In the genomic region with DNA sequence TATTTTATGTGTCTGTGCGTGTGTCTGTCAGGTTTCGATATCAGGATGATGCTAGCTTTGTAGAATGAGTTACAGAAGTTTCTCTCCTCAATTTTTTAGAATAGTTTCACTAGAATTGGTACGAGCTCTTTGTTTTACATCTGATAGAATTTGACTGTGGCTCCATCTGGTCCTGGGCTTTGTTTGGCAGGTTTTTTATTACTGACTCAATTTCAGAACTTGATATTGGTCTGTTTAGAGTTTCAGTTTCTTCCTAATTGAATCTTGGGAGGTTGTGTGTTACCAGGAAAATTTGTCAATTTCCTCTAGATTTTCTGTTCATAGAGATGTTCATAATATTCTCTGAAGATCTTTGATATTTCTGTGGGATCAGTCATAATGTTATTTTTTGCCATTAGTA, we compare ENCODE assay signal across 24 cellular contexts.
DNase-seq lines count a peak whose midpoint lies in the region; ATAC-seq, FAIRE-seq and TF ChIP-seq lines count a peak whose summit lies in the region.
"Had no signal": no experiment of that assay in that cellular context is flagged by ENCODE, and none has a peak within 500 bp of the region (broad histone marks: within the 10 kb centered on the region; RNA-seq: fewer than 3 reads in every experiment).

No MANE protein-coding gene starts in this region.

- intact Hi-C loops in Calu3 (cut with micrococcal nuclease; ENCODE audit: unreplicated experiment): no loop called here
- intact Hi-C loops in Right ventricle myocardium inferior (cut with DNase I): no loop called here

- DNase-seq in Calu3 (no peak), astrocyte (ENCODE audit: low read depth) (no peak), fibroblast of peridontal ligament (ENCODE audit: extremely low read depth) (peak; percentile 51), neural crest cell (ENCODE audit: low read depth, low spot score) (no peak), Right ventricle myocardium inferior (ENCODE audit: missing footprints) (no peak)
- DNase-seq in activated CD8-positive, alpha-beta memory T cell treated with anti-CD3 and anti-CD28 coated beads for 24 hours: no peak
- DNase-seq in activated CD4-positive, alpha-beta T cell treated with anti-CD3 and anti-CD28 coated beads, Interleukin-2, amount 50 U/mL, for 48 hours: no peak
- DNase-seq: 8988T; ACHN; AML-193; BE2C; CD4-positive, alpha-beta T cell; CD8-positive, alpha-beta memory T cell; COR-L47; DMS153; DND-41; GM23248; H9 had no signal

- FAIRE-seq in astrocyte (lab: Jason Lieb, UNC): peak; percentile 43
- FAIRE-seq: A549, G401.6, GM12892 had no signal

- no peaks in the 10 kb centered on the region for H3K27me3 ChIP-seq in astrocyte (ENCODE audit: insufficient read depth, low read length)
- H3K27me3 ChIP-seq: BE2C; BLaER1 treated with 17β-estradiol and CSF1 and Interleukin-3, amounts not matched to agents 10 nM and 100 nM had no signal

- H2AFZ ChIP-seq in astrocyte (ENCODE audit: low read depth, low read length): no peak overlapping the region
- H2AFZ ChIP-seq: GM23248 had no signal

- H3K27ac ChIP-seq in astrocyte (ENCODE audit: low read depth, low read length): no peak overlapping the region
- H3K27ac ChIP-seq: A549; BLaER1 treated with 17β-estradiol and CSF1 and Interleukin-3, amounts not matched to agents 10 nM and 100 nM; GM23248 had no signal

- H3K27ac Mint-ChIP-seq in Calu3 (ENCODE audit: unreplicated experiment): peak overlapping the region; percentile 73
- no peak overlapping the region for H3K27ac Mint-ChIP-seq in astrocyte (ENCODE audit: unreplicated experiment)
- peak overlapping the region; percentile 48 for H3K27ac Mint-ChIP-seq in neural crest cell (ENCODE audit: unreplicated experiment)
- H3K27ac Mint-ChIP-seq: CD14-positive monocyte; CD4-positive, alpha-beta T cell; CD8-positive, alpha-beta memory T cell had no signal

- no peak for ATAC-seq in Right ventricle myocardium inferior
- ATAC-seq: A549, HCT116 had no signal

- no peaks in the 10 kb centered on the region for H3K9me3 ChIP-seq in astrocyte (ENCODE audit: insufficient read depth, low read depth, low read length)
- H3K9me3 ChIP-seq: A549, BE2C had no signal

- H3K4me2 ChIP-seq in astrocyte (ENCODE audit: low read length): no peak overlapping the region
- H3K4me2 ChIP-seq: A549; BLaER1 treated with 17β-estradiol and CSF1 and Interleukin-3, amounts not matched to agents 10 nM and 100 nM had no signal

- H4K20me1 ChIP-seq in astrocyte (ENCODE audit: insufficient read depth, low read length): no peaks in the 10 kb centered on the region
- H4K20me1 ChIP-seq: BLaER1 treated with 17β-estradiol and CSF1 and Interleukin-3, amounts not matched to agents 10 nM and 100 nM had no signal

- H3K4me3 Mint-ChIP-seq in Calu3 (ENCODE audit: low read depth, unreplicated experiment): no peak overlapping the region
- no peak overlapping the region for H3K4me3 Mint-ChIP-seq in astrocyte (ENCODE audit: unreplicated experiment)
- H3K4me3 Mint-ChIP-seq in neural crest cell: no peak overlapping the region
- H3K4me3 Mint-ChIP-seq: CD14-positive monocyte; CD4-positive, alpha-beta T cell; CD8-positive, alpha-beta memory T cell; H9 had no signal

- H3K36me3 ChIP-seq in astrocyte (ENCODE audit: insufficient read depth, low read length): no peaks in the 10 kb centered on the region
- H3K36me3 ChIP-seq: BE2C; BLaER1 treated with 17β-estradiol and CSF1 and Interleukin-3, amounts not matched to agents 10 nM and 100 nM had no signal

- TF ChIP-seq CTCF in Calu3 (IDR thresholded peaks at IDR 0.05; ENCODE audit: unreplicated experiment): no peak
- no peak for TF ChIP-seq CTCF in astrocyte (IDR thresholded peaks at IDR 0.05; ENCODE audit: insufficient read depth, low read depth, low read length)
- no peak for TF ChIP-seq CTCF in neural crest cell (conservative IDR thresholded peaks at IDR 0.05)

- no peaks in the 10 kb centered on the region for H3K27me3 Mint-ChIP-seq in Calu3 (ENCODE audit: unreplicated experiment)
- H3K27me3 Mint-ChIP-seq in astrocyte (ENCODE audit: low read depth, unreplicated experiment): no peaks in the 10 kb centered on the region
- H3K27me3 Mint-ChIP-seq in neural crest cell (ENCODE audit: low read depth): no peaks in the 10 kb centered on the region
- H3K27me3 Mint-ChIP-seq: CD4-positive, alpha-beta T cell had no signal

- CTCF ChIA-PET in Calu3 (lab: Charles Lee): no interaction called here

- H3K79me2 ChIP-seq in astrocyte (ENCODE audit: insufficient read depth, low read length): no peaks in the 10 kb centered on the region

- H3K4me1 ChIP-seq in astrocyte (ENCODE audit: insufficient read depth, low read length): no peaks in the 10 kb centered on the region
- H3K4me1 ChIP-seq: A549, BE2C had no signal

- no peak overlapping the region for H3K9ac ChIP-seq in astrocyte (ENCODE audit: low read length)
- H3K9ac ChIP-seq: BLaER1 treated with 17β-estradiol and CSF1 and Interleukin-3, amounts not matched to agents 10 nM and 100 nM; GM23248 had no signal

- H3K4me1 Mint-ChIP-seq in Calu3 (ENCODE audit: low read depth, unreplicated experiment) (peaks cover 12% of the 10 kb centered on the region), astrocyte (ENCODE audit: low read depth, unreplicated experiment) (no peaks in the 10 kb centered on the region), neural crest cell (no peaks in the 10 kb centered on the region)
- H3K4me1 Mint-ChIP-seq: CD14-positive monocyte; CD8-positive, alpha-beta memory T cell had no signal

- H3K4me3 ChIP-seq in astrocyte (ENCODE audit: insufficient read depth, low read depth, low read length): no peak overlapping the region
- H3K4me3 ChIP-seq: A549; BLaER1 treated with 17β-estradiol and CSF1 and Interleukin-3, amounts not matched to agents 10 nM and 100 nM; GM23248 had no signal

- H3K9me3 Mint-ChIP-seq in Calu3 (ENCODE audit: low read depth, unreplicated experiment) (no peaks in the 10 kb centered on the region), astrocyte (ENCODE audit: unreplicated experiment) (peaks cover 5% of the 10 kb centered on the region), neural crest cell (peaks cover 4% of the 10 kb centered on the region)
- H3K9me3 Mint-ChIP-seq: H9 had no signal

- H3K36me3 Mint-ChIP-seq in Calu3 (ENCODE audit: insufficient read depth, unreplicated experiment): no peaks in the 10 kb centered on the region
- H3K36me3 Mint-ChIP-seq in astrocyte (ENCODE audit: low read depth, unreplicated experiment): no peaks in the 10 kb centered on the region
- peaks cover 3% of the 10 kb centered on the region for H3K36me3 Mint-ChIP-seq in neural crest cell (ENCODE audit: low read depth)
- H3K36me3 Mint-ChIP-seq: CD14-positive monocyte; CD8-positive, alpha-beta memory T cell had no signal

- no TSS peak for BruUV-seq in Calu3 (replicated peaks; lab: Mats Ljungman, UMichigan)
